24 cellular contexts compared by ENCODE assay signal in genomic region chr2:86521922-86522321, GRCh38.
"Had no signal": no experiment of that assay in that cellular context is flagged by ENCODE, and none has a peak within 500 bp of the region (broad histone marks: within the 10 kb centered on the region; RNA-seq: fewer than 3 reads in every experiment).

No MANE protein-coding gene starts in this region.

- H3K27me3 ChIP-seq: stomach, suprapubic skin, testis, thyroid gland, tibial artery, tibial nerve, transverse colon, upper lobe of left lung, upper lobe of right lung, uterus, vagina had no signal

- H3K36me3 ChIP-seq: uterus, vagina had no signal

- H3K27ac ChIP-seq: stomach, suprapubic skin, testis, thoracic aorta, thyroid gland, tibial artery, tibial nerve, transverse colon, upper lobe of left lung, upper lobe of right lung, uterus, vagina had no signal

- H3K9me3 ChIP-seq: suprapubic skin, testis, thoracic aorta, thyroid gland, tibial artery, transverse colon, upper lobe of right lung, uterus, vagina had no signal

- H3K4me3 ChIP-seq: stomach, suprapubic skin, testis, thoracic aorta, thyroid gland, tibial artery, tibial nerve, transverse colon, upper lobe of left lung, upper lobe of right lung, uterus, vagina had no signal

- DNase-seq: stimulated activated CD4-positive, alpha-beta T cell treated with anti-CD3 and anti-CD28 coated beads, Interleukin-2, amount 100 ng/mL, for 48 hours; stimulated activated CD4-positive, alpha-beta T cell treated with anti-CD3 and anti-CD28 coated beads, Interleukin-4, amount 100 ng/mL, for 1 hour; stimulated activated CD4-positive, alpha-beta T cell treated with anti-CD3 and anti-CD28 coated beads, Interleukin-4, amount 100 ng/mL, for 24 hours; stimulated activated CD4-positive, alpha-beta T cell treated with anti-CD3 and anti-CD28 coated beads, Interleukin-4, amount 100 ng/mL, for 4 hours; stimulated activated CD8-positive, alpha-beta memory T cell treated with anti-CD3 and anti-CD28 coated beads, Interleukin-4, amount 100 ng/mL, for 48 hours; stimulated activated naive B cell treated with anti-CD40 and anti-IgM and Interleukin-4, amounts not matched to agents 10 μg/mL and 1 μg/mL and 100 μg/mL, for 72 hours; stimulated activated naive CD4-positive, alpha-beta T cell; stimulated activated naive CD4-positive, alpha-beta T cell treated with Interleukin-2 at 50 U/mL for 16 hours; stimulated activated naive CD8-positive, alpha-beta T cell treated with anti-CD3 and anti-CD28 coated beads, Interleukin-15, amount 100 ng/mL, for 72 hours; stimulated activated naive CD8-positive, alpha-beta T cell treated with anti-CD3 and anti-CD28 coated beads, Interleukin-15, Interleukin-2, amounts not matched to agents 100 U/mL and 50 U/mL, for 24 hours; stomach; testis; thyroid gland; tibial artery; transverse colon; upper lobe of left lung; upper lobe of right lung; uterus had no signal

- ATAC-seq: stimulated activated effector memory CD8-positive, alpha-beta T cell treated with anti-CD3 and anti-CD28 coated beads, Interleukin-12 subunit alpha, Interleukin-12 subunit beta, amount 100 ng/mL, for 72 hours; stimulated activated memory B cell treated with anti-CD40 and anti-IgM and Interleukin-4, amounts not matched to agents 10 μg/mL and 1 μg/mL and 100 μg/mL, for 72 hours; stimulated activated naive B cell treated with anti-CD40 and anti-IgM and Interleukin-4, amounts not matched to agents 10 μg/mL and 1 μg/mL and 100 μg/mL, for 72 hours; stimulated activated naive CD8-positive, alpha-beta T cell treated with anti-CD3 and anti-CD28 coated beads, Interleukin-15, amount 100 ng/mL, for 72 hours; stimulated activated naive CD8-positive, alpha-beta T cell treated with anti-CD3 and anti-CD28 coated beads, Interleukin-15, Interleukin-2, amounts not matched to agents 100 U/mL and 50 U/mL, for 24 hours had no signal
